Comparison of ENCODE assay signal across 8 cellular contexts in the genomic region with DNA sequence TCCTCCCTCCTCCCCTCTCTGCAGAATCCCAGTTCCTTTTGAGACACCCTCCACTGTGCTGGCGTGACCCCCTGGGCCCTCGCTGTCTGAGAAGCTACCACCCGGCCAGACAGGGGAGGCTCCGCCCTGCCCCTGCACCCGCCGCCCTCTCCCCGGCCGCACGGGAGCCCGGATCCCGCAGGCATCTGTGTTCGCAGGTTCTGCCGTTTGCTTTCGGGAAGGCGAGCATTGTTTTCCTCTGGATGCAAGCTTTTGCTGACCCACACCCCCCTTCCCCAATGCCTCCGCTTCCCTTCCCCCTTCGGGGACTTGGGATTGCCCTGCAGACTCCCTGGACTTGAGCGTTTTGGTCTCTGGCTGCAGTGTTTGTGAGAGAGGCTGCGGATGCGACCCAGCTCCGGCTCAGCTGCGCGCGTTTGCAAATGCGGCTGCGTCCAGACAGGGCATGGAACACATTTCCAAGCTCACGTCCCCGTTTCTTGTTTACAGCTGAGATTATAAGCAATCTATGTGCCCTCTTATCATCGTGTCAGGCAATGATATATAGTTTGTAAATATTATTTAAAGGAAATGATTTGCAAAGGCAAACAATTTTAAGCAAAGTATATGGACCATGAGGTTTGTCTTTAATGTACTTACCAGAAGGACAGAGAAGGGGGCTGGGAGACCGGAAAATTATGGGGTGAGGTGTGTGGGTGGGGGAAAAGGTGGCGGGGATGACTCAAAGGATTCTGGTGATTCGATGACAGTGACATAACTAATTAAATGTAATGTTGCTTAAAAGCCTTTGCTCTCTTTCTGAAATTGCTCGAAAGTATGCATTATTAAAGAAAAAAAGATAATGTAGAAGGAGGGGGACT.
DNase-seq lines count a peak whose midpoint lies in the region; ATAC-seq and TF ChIP-seq lines count a peak whose summit lies in the region.

No MANE protein-coding gene starts in this region.

- H3K4me3 ChIP-seq in coronary artery = peak overlapping the region; percentile 69

- no peak for TF ChIP-seq CTCF in coronary artery (IDR thresholded peaks at IDR 0.05)

- ATAC-seq in SK-N-SH treated with all-trans-retinoic acid at 6 μM for 48 hours (peak; percentile 97), HG02623 (IDR thresholded peaks at IDR 0.05; ENCODE audit: unreplicated experiment) (no peak)

- peak overlapping the region in 1 of 2 donors; percentile 36 for H3K27ac ChIP-seq in coronary artery

- peak; percentile 67 for DNase-seq in activated CD8-positive, alpha-beta memory T cell treated with anti-CD3 and anti-CD28 coated beads for 24 hours
- no peak for DNase-seq in activated CD8-positive, alpha-beta memory T cell treated with anti-CD3 and anti-CD28 coated beads, Interleukin-2, amount 50 U/mL, for 4 hours
- DNase-seq in LHCN-M2 (ENCODE audit: low read depth) (peak; percentile 80), coronary artery (ENCODE audit: low spot score) (no peak), left kidney (ENCODE audit: low read depth, low spot score) (peak; percentile 95)
- peak; percentile 54 for DNase-seq in stimulated activated CD4-positive, alpha-beta T cell treated with anti-CD3 and anti-CD28 coated beads, Interleukin-1b, Interleukin-23, amount 100 ng/mL, for 48 hours

TF ChIP-seq in SK-N-SH treated with all-trans-retinoic acid at 6 μM for 48 hours, 23 proteins besides CTCF, POLR2A, EP300 and RAD21:
- no peak for TF ChIP-seq ARNTL (CRISPR knock-in tag; IDR thresholded peaks at IDR 0.05; ENCODE audit: borderline replicate concordance, low read depth)
- TF ChIP-seq TOX (CRISPR knock-in tag; IDR thresholded peaks at IDR 0.05; ENCODE audit: borderline replicate concordance) = no peak
- no peak for TF ChIP-seq ZNF8 (CRISPR knock-in tag; IDR thresholded peaks at IDR 0.05)
- TF ChIP-seq, protein P1, sequence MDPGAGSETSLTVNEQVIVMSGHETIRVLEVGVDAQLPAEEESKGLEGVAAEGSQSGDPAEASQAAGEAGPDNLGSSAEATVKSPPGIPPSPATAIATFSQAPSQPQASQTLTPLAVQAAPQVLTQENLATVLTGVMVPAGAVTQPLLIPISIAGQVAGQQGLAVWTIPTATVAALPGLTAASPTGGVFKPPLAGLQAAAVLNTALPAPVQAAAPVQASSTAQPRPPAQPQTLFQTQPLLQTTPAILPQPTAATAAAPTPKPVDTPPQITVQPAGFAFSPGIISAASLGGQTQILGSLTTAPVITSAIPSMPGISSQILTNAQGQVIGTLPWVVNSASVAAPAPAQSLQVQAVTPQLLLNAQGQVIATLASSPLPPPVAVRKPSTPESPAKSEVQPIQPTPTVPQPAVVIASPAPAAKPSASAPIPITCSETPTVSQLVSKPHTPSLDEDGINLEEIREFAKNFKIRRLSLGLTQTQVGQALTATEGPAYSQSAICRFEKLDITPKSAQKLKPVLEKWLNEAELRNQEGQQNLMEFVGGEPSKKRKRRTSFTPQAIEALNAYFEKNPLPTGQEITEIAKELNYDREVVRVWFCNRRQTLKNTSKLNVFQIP (CRISPR knock-in tag; IDR thresholded peaks at IDR 0.05; ENCODE audit: borderline replicate concordance, low read depth) = no peak
- TF ChIP-seq RARB (CRISPR knock-in tag; IDR thresholded peaks at IDR 0.05) = no peak
- TF ChIP-seq ZFP30 (CRISPR knock-in tag; IDR thresholded peaks at IDR 0.05) = no peak
- TF ChIP-seq ZFP3 (CRISPR knock-in tag; IDR thresholded peaks at IDR 0.05) = no peak
- TF ChIP-seq CSDC2 (CRISPR knock-in tag; IDR thresholded peaks at IDR 0.05) = no peak
TF ChIP-seq in SK-N-SH treated with all-trans-retinoic acid at 6 μM for 48 hours: peak in this region for 0.

Comparison
In these comparisons a context has a peak if more than half of its experiments do, and no peak if none do; other contexts are left out.
1. DNase-seq: peak in activated CD8-positive, alpha-beta memory T cell treated with anti-CD3 and anti-CD28 coated beads for 24 hours (single experiment), LHCN-M2 (single experiment), left kidney (single experiment) and stimulated activated CD4-positive, alpha-beta T cell treated with anti-CD3 and anti-CD28 coated beads, Interleukin-1b, Interleukin-23, amount 100 ng/mL, for 48 hours (single experiment); none in activated CD8-positive, alpha-beta memory T cell treated with anti-CD3 and anti-CD28 coated beads, Interleukin-2, amount 50 U/mL, for 4 hours (single experiment) and coronary artery (single experiment).